In the genomic region with DNA sequence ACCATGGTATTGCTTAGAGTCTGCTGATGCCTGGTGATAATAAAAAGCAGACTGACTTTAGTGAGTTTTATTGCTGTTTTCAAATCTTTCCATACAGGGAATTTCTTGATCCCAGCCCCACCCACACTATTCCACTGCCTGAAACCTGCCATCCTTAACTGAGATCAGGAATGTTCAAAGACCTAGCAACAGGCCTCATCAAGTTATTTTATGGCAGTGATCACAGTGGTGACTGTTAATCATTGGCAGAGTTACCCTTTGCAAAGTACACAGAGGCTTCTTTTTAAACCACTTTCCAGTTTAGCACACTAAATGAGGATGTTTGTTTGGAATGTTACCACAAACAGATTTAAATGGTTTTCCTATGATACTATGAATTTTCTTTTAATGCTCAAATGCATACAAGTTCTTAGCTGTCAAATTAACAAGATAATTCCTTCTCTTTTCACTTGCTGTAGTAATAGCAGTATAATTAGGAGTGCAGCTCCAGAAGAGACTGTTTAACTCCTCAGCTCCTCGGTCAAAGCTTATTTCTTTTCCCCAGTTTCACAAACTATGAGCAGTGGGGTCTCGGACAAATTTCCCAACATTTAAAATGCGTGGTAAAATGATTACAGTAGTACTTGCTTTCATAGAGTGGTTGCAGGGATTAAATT, we compare ENCODE assay signal across 1 cellular context.
TF ChIP-seq lines count a peak whose summit lies in the region.

No MANE protein-coding gene starts in this region.

TF ChIP-seq in HepG2, 621 proteins besides CTCF, POLR2A, EP300 and RAD21 (continued from another document):
- TF ChIP-seq HNRNPUL1 (IDR thresholded peaks at IDR 0.05; ENCODE audit: low read depth, low read length) (peak; percentile 56; the same call in 1 of the 2 replicates), ZNF781 (CRISPR knock-in tag; IDR thresholded peaks at IDR 0.05; ENCODE audit: borderline replicate concordance, not compliant biosample characterization) (no peak), ZNF441 (CRISPR knock-in tag; IDR thresholded peaks at IDR 0.05; ENCODE audit: borderline replicate concordance) (no peak), CHD2 (IDR thresholded peaks at IDR 0.05; ENCODE audit: low read depth, low read length) (no peak)
- TF ChIP-seq, protein P1, sequence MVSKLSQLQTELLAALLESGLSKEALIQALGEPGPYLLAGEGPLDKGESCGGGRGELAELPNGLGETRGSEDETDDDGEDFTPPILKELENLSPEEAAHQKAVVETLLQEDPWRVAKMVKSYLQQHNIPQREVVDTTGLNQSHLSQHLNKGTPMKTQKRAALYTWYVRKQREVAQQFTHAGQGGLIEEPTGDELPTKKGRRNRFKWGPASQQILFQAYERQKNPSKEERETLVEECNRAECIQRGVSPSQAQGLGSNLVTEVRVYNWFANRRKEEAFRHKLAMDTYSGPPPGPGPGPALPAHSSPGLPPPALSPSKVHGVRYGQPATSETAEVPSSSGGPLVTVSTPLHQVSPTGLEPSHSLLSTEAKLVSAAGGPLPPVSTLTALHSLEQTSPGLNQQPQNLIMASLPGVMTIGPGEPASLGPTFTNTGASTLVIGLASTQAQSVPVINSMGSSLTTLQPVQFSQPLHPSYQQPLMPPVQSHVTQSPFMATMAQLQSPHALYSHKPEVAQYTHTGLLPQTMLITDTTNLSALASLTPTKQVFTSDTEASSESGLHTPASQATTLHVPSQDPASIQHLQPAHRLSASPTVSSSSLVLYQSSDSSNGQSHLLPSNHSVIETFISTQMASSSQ (IDR thresholded peaks at IDR 0.05; ENCODE audit: low read depth), result peak; percentile 73
- TF ChIP-seq, protein P1 (CRISPR knock-in tag; IDR thresholded peaks at IDR 0.05; ENCODE audit: borderline replicate concordance), result no peak
